ENCODE assay signal across 1 cellular context in the genomic region with DNA sequence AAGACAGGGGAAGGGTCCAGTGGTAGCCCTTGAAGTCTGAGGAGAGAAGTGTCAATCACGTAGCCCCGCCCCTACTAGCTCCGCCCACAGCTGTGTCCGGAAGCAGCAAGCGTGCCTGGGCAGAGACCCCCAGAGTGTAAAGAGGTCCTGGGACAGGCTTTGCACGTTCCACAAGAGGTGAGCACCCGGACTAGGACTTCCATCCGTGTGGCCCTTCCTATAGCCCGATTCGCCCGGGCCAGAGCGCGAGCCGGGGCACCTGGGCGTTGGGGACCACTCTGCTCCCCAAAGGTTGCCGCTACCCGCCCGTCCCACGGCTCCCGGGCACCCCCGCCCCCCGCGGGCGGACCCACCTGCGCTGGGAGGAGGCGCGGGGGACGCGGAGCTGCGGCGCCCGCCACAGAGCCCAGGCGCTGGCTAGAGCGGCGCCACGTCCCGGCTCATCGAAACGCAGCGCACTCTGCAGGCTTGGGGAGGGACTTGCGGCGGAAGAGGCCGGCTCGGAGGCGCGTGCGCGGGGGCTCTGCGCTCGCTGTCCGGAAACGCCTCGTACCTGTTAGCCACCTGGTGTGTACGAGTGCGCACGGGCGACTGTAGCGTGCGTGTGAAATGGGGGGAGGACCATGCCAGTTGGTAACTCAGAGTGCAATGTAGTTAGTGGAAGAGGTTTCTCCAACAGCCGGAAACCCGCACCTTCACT.
TF ChIP-seq lines count a peak whose summit lies in the region.

Gene RABGGTA (minus strand): TSS at position 464 of the 700 bp plus-strand sequence. CDS start 482 bp downstream, outside the sequence.

TF ChIP-seq in K562, 482 proteins besides CTCF, POLR2A, EP300 and RAD21 (continued from another document and continues in another):
- TF ChIP-seq ARID4B (CRISPR knock-in tag; IDR thresholded peaks at IDR 0.05), result peak; percentile 20; the same call in 1 of the 2 replicates
- TF ChIP-seq SMAD4 (CRISPR knock-in tag; conservative IDR thresholded peaks at IDR 0.05), result peak; percentile 85
- TF ChIP-seq FOXA1 (IDR thresholded peaks at IDR 0.05; ENCODE audit: borderline replicate concordance), result no peak
- TF ChIP-seq SETDB1 (IDR thresholded peaks at IDR 0.05; ENCODE audit: low read length), result no peak
- TF ChIP-seq ZNF699 (CRISPR knock-in tag; IDR thresholded peaks at IDR 0.05; ENCODE audit: insufficient replicate concordance), result no peak
- no peak for TF ChIP-seq ZNF232 (CRISPR knock-in tag; IDR thresholded peaks at IDR 0.05)
- peak; percentile 82 for TF ChIP-seq CREM (IDR thresholded peaks at IDR 0.05; ENCODE audit: low read depth)
- TF ChIP-seq ZNF584 (CRISPR knock-in tag; IDR thresholded peaks at IDR 0.05; ENCODE audit: low read depth), result no peak
- TF ChIP-seq RB1 (IDR thresholded peaks at IDR 0.05; ENCODE audit: low read depth), result peak; percentile 95
- TF ChIP-seq RBM22 (IDR thresholded peaks at IDR 0.05; ENCODE audit: low read depth, low read length, poor library complexity, severe bottlenecking), result no peak
- TF ChIP-seq MAZ (CRISPR knock-in tag; conservative IDR thresholded peaks at IDR 0.05 in 1 of 2, IDR thresholded peaks at IDR 0.05 in 1 of 2), result peak; percentile 87 to 88
- peak in 1 of 2 experiments; percentile 63; a peak in 2 of 4 replicates for TF ChIP-seq RCOR1 (IDR thresholded peaks at IDR 0.05; ENCODE audit: borderline replicate concordance in 1 of 2, low read depth in 2 of 2, low read length in 2 of 2)
- peak in 2 of 3 experiments; percentile 32 to 62 for TF ChIP-seq YY1 (IDR thresholded peaks at IDR 0.05; ENCODE audit: borderline replicate concordance in 1 of 3, control insufficient read depth in 1 of 3, extremely low read depth in 1 of 3, insufficient read depth in 3 of 3, insufficient read length in 1 of 3, insufficient replicate concordance in 2 of 3, low read depth in 1 of 3, low read length in 2 of 3)
- TF ChIP-seq TAF1 (IDR thresholded peaks at IDR 0.05; ENCODE audit: control insufficient read depth, extremely low read depth, insufficient read depth, low read length, severe bottlenecking), result peak; percentile 55
- TF ChIP-seq TAF15 (IDR thresholded peaks at IDR 0.05; ENCODE audit: low read depth, low read length), result no peak
- no peak for TF ChIP-seq ZNF551 (CRISPR knock-in tag; IDR thresholded peaks at IDR 0.05)
- TF ChIP-seq KDM4B (IDR thresholded peaks at IDR 0.05; ENCODE audit: borderline replicate concordance in 2 of 2, low read depth in 1 of 2), result no peak
- TF ChIP-seq ZNF778 (CRISPR knock-in tag; IDR thresholded peaks at IDR 0.05), result no peak
- TF ChIP-seq ATF2 (CRISPR knock-in tag; IDR thresholded peaks at IDR 0.05), result no peak
- TF ChIP-seq RBM39 (optimal IDR thresholded peaks at IDR 0.05; ENCODE audit: low read depth, low read length), result no peak
- TF ChIP-seq TOE1 (IDR thresholded peaks at IDR 0.05; ENCODE audit: borderline replicate concordance), result no peak; the same call in 1 of the 2 replicates
- no peak for TF ChIP-seq TOE1 (CRISPR knock-in tag; IDR thresholded peaks at IDR 0.05; ENCODE audit: borderline replicate concordance, low read depth)
- peak; percentile 93 for TF ChIP-seq MGA (IDR thresholded peaks at IDR 0.05)
- TF ChIP-seq HOXB6 (CRISPR knock-in tag; IDR thresholded peaks at IDR 0.05; ENCODE audit: borderline replicate concordance), result no peak
- no peak for TF ChIP-seq E4F1 (CRISPR knock-in tag; IDR thresholded peaks at IDR 0.05; ENCODE audit: borderline replicate concordance)
- no peak for TF ChIP-seq CSDE1 (IDR thresholded peaks at IDR 0.05)
- peak; percentile 54 for TF ChIP-seq TBP (optimal IDR thresholded peaks at IDR 0.05; ENCODE audit: low read depth, low read length)
- no peak for TF ChIP-seq SRSF3 (IDR thresholded peaks at IDR 0.05; ENCODE audit: insufficient read depth, low read length)
- no peak for TF ChIP-seq ZNF174 (CRISPR knock-in tag; IDR thresholded peaks at IDR 0.05)
- no peak for TF ChIP-seq EZH2 (IDR thresholded peaks at IDR 0.05; ENCODE audit: borderline replicate concordance, low read depth, low read length)
- no peak for TF ChIP-seq CEBPB (tag; IDR thresholded peaks at IDR 0.05)
- TF ChIP-seq MCM3 (IDR thresholded peaks at IDR 0.05), result no peak
- no peak for TF ChIP-seq HDGF (IDR thresholded peaks at IDR 0.05)
- no peak for TF ChIP-seq ZNF589 (CRISPR knock-in tag; IDR thresholded peaks at IDR 0.05; ENCODE audit: low read depth)
- TF ChIP-seq SMARCB1 (IDR thresholded peaks at IDR 0.05; ENCODE audit: insufficient read length, low read depth), result no peak
- TF ChIP-seq NFATC3 (IDR thresholded peaks at IDR 0.05), result no peak
- TF ChIP-seq DEAF1 (CRISPR knock-in tag; IDR thresholded peaks at IDR 0.05), result no peak
